ENCODE assay signal across 8 cellular contexts in genomic region chrX:49878128-49878833, GRCh38. TPM values are rescaled to one million over a fixed set of nuclear protein-coding genes. Genes with fewer than 3 reads are reported as not detected.
DNase-seq lines count a peak whose midpoint lies in the region; ATAC-seq and TF ChIP-seq lines count a peak whose summit lies in the region.

No MANE protein-coding gene starts in this region.

- H3K4me1 Mint-ChIP-seq in stimulated activated naive B cell treated with anti-CD40 and anti-IgM and Interleukin-4, amounts not matched to agents 10 μg/mL and 1 μg/mL and 100 μg/mL, for 72 hours = peaks cover 13 to 38% of the 10 kb centered on the region in 2 donors

- no peaks in the 10 kb centered on the region for H3K9me3 Mint-ChIP-seq in stimulated activated naive B cell treated with anti-CD40 and anti-IgM and Interleukin-4, amounts not matched to agents 10 μg/mL and 1 μg/mL and 100 μg/mL, for 72 hours

- peak overlapping the region; percentile 78 for H3K9ac ChIP-seq in HUES64 (ENCODE audit: low read depth, low read length)

- peak overlapping the region; percentile 78 for H3K27ac Mint-ChIP-seq in stimulated activated naive B cell treated with anti-CD40 and anti-IgM and Interleukin-4, amounts not matched to agents 10 μg/mL and 1 μg/mL and 100 μg/mL, for 72 hours

- WGBS in HUES64 = 26% methylated on average over 27 of the region's 28 CpGs
- 14 to 65% (median 29%) methylated on average over 1 to 28 of the region's 28 CpGs for WGBS in adrenal gland, 4 donors

- TF ChIP-seq POLR2A in adrenal gland (IDR thresholded peaks at IDR 0.05) = no peak

- H3K27me3 Mint-ChIP-seq in stimulated activated naive B cell treated with anti-CD40 and anti-IgM and Interleukin-4, amounts not matched to agents 10 μg/mL and 1 μg/mL and 100 μg/mL, for 72 hours = no peaks in the 10 kb centered on the region

- intact Hi-C loops in adrenal gland (cut with DNase I) = no loop called here

- no peak for TF ChIP-seq CTCF in adrenal gland (IDR thresholded peaks at IDR 0.05)

- H3K27ac ChIP-seq in HUES64 (ENCODE audit: low read depth, low read length) = no peak overlapping the region
- peak overlapping the region; percentile 39 to 88 (median 78) for H3K27ac ChIP-seq in adrenal gland

- peak; percentile 28 to 66 (median 50) for DNase-seq in adrenal gland
- DNase-seq in stimulated activated naive B cell treated with anti-CD40 and anti-IgM and Interleukin-4, amounts not matched to agents 10 μg/mL and 1 μg/mL and 100 μg/mL, for 72 hours = no peak
- DNase-seq in DMS153 (lab: John Stamatoyannopoulos, UW) = no peak
- no peak for DNase-seq in cortex of kidney (lab: John Stamatoyannopoulos, UW)
- no peak for DNase-seq in NCI-H2029 treated with DMSO at 0.1 percent for 48 hours (lab: John Stamatoyannopoulos, UW)

- H3K4me3 ChIP-seq in HUES64 (ENCODE audit: low read length) = peak overlapping the region; percentile 78
- peak overlapping the region in 2 of 4 donors; percentile 43 to 63 for H3K4me3 ChIP-seq in adrenal gland
- H3K4me3 ChIP-seq in iPS-18c (ENCODE audit: insufficient read depth, low read depth, low read length) = peak overlapping the region; percentile 60

- no peaks in the 10 kb centered on the region; the same call in 1 of the 2 replicates for H3K36me3 ChIP-seq in HUES64 (ENCODE audit: insufficient read depth, low read length)
- no peaks in the 10 kb centered on the region for H3K36me3 ChIP-seq in adrenal gland (replicated peaks in 1 of 2)

- no peaks in the 10 kb centered on the region for H3K9me3 ChIP-seq in HUES64 (ENCODE audit: insufficient read depth, low read depth, low read length)
- no peaks in the 10 kb centered on the region for H3K9me3 ChIP-seq in adrenal gland (replicated peaks in 1 of 3)
- H3K9me3 ChIP-seq in iPS-18c (ENCODE audit: control insufficient read depth, insufficient read depth, low read length) = no peaks in the 10 kb centered on the region

- H3K4me1 ChIP-seq in HUES64 (ENCODE audit: insufficient read depth, low read length) = no peaks in the 10 kb centered on the region
- H3K4me1 ChIP-seq in adrenal gland (replicated peaks in 1 of 2) = peaks cover 0 to 4% of the 10 kb centered on the region in 2 donors

- H3K27me3 ChIP-seq in HUES64 (ENCODE audit: insufficient read depth, low read length) (peaks cover 2% of the 10 kb centered on the region; the same call in 1 of the 2 replicates), adrenal gland (peaks cover 6% of the 10 kb centered on the region)

- peaks cover 0 to 3% of the 10 kb centered on the region in 2 donors for H3K36me3 Mint-ChIP-seq in stimulated activated naive B cell treated with anti-CD40 and anti-IgM and Interleukin-4, amounts not matched to agents 10 μg/mL and 1 μg/mL and 100 μg/mL, for 72 hours

- peak overlapping the region; percentile 81 to 82 for H3K4me3 Mint-ChIP-seq in stimulated activated naive B cell treated with anti-CD40 and anti-IgM and Interleukin-4, amounts not matched to agents 10 μg/mL and 1 μg/mL and 100 μg/mL, for 72 hours

- no peak for ATAC-seq in stimulated activated naive B cell treated with anti-CD40 and anti-IgM and Interleukin-4, amounts not matched to agents 10 μg/mL and 1 μg/mL and 100 μg/mL, for 72 hours (replicated peaks)
- no peak for ATAC-seq in GM21619 (IDR thresholded peaks at IDR 0.05; ENCODE audit: unreplicated experiment)

RNA-seq across cellular contexts. Expression of gene USP27X, which starts 1.0 kb away (rescaled TPM):
- polyA plus RNA-seq in HUES64 (2013, experiment 1 of 2) = 4.8 TPM
- 5.5 TPM for polyA plus RNA-seq in HUES64 (2013, experiment 2 of 2)
- total RNA-seq in adrenal gland = 1 to 10 TPM; 1.9 to 4.2 (median 3.5) TPM
- polyA plus RNA-seq in adrenal gland = 1 to 10 TPM; 1.6 to 6.0 (median 2.2) TPM

RNA-seq across cellular contexts. Expression of gene CLCN5, which starts 44.1 kb away (rescaled TPM):
- polyA plus RNA-seq in HUES64 (2013, experiment 1 of 2) = 4.7 TPM
- polyA plus RNA-seq in HUES64 (2013, experiment 2 of 2) = 4.7 TPM
- 10 to 100 TPM in 3 of 8 donors, 1 to 10 TPM in 5; 3.3 to 17.3 (median 9.6) TPM for total RNA-seq in adrenal gland
- polyA plus RNA-seq in adrenal gland = 1 to 10 TPM; 4.0 to 6.1 (median 5.8) TPM

RNA-seq across cellular contexts. Expression of gene PAGE4, which starts 49.2 kb away (rescaled TPM):
- polyA plus RNA-seq in HUES64 (2013, experiment 1 of 2) = 0.70 TPM
- polyA plus RNA-seq in HUES64 (2013, experiment 2 of 2) = not detected
- 1 to 10 TPM in 2 of 8 donors, under 1 TPM in 1, not detected in 5; 0.83 to 3.9 (median 1.3) TPM for total RNA-seq in adrenal gland
- polyA plus RNA-seq in adrenal gland = 1 to 10 TPM; 2.6 to 9.7 (median 5.4) TPM

Comparison
In these comparisons a context has a peak if more than half of its experiments do, and no peak if none do; other contexts are left out.
1. DNase-seq: peak in adrenal gland (7 of 7); none in stimulated activated naive B cell treated with anti-CD40 and anti-IgM and Interleukin-4, amounts not matched to agents 10 μg/mL and 1 μg/mL and 100 μg/mL, for 72 hours (single experiment), DMS153 (single experiment), cortex of kidney (single experiment) and NCI-H2029 treated with DMSO at 0.1 percent for 48 hours (single experiment).